Comparison of ENCODE assay signal across 10 cellular contexts in the genomic region with DNA sequence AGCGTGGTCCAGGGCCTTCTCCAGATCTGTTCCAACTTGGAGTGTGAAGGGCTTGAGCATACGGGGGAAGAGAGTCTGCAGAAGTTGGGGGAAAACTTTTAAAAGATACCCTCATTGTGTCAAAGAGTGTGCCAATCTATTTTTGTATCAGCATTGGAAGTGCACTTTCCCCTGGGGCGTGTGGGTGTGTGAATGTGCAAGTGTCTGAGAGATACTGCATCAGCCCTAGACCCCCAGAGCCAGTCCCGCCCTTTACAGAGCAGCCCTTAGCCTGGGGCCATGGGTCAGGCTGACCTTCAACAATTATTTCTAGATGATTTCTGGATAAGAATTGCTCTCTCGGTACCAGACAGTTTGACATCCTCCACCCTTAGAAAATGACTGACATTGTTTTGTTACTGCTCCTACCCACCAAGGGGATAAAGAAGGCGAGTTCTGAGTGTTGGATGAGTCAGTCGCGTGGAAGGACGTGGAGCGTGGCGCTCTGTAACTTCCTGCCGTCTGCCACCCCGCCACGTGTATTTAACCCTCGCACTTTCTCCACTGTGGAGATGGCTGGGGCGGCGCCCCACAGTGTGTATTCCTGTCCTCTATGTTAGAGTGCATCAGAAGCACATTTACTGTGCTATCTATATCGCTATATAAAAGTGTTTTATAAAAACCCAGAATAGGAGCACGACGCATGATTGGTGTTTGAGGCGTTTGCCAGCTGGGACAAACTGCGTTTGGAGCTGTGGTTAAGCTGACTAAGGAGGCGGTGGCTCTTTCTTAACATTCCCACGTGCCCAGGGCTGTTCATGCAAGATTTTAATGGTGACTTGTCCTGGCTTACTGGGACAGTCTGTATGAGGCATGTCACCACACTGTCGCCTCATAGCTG.
A peak's percentile ranks its signal among the peaks of the same experiment; 100 is the strongest.
DNase-seq lines count a peak whose midpoint lies in the region; ATAC-seq, FAIRE-seq and TF ChIP-seq lines count a peak whose summit lies in the region.
"Had no signal": no experiment of that assay in that cellular context is flagged by ENCODE, and none has a peak within 500 bp of the region (broad histone marks: within the 10 kb centered on the region; RNA-seq: fewer than 3 reads in every experiment).

No MANE protein-coding gene starts in this region.

- FAIRE-seq in bronchial epithelial cell (lab: Jason Lieb, UNC), result no peak
- FAIRE-seq: G401.6 had no signal

- no peaks in the 10 kb centered on the region for H3K27me3 Mint-ChIP-seq in naive B cell

- H3F3A ChIP-seq in Loucy (ENCODE audit: low read depth), result peaks cover 16% of the 10 kb centered on the region; the same call in 1 of the 2 replicates

- peaks cover 12 to 51% (median 24%) of the 10 kb centered on the region in 11 experiments; a peak in 17 of 22 replicates for H3K36me3 ChIP-seq in BLaER1 treated with 17β-estradiol and CSF1 and Interleukin-3, amounts not matched to agents 10 nM and 100 nM
- peaks cover 28% of the 10 kb centered on the region; the same call in 1 of the 2 replicates for H3K36me3 ChIP-seq in Loucy (ENCODE audit: insufficient read depth, low read length)
- no peaks in the 10 kb centered on the region for H3K36me3 ChIP-seq in bronchial epithelial cell (ENCODE audit: control insufficient read depth, insufficient read depth, low read length)

- no peak overlapping the region for H2AFZ ChIP-seq in Loucy (ENCODE audit: low read length)

- ATAC-seq in naive B cell (ENCODE audit: low read depth in 2 of 2), result peak in 1 of 2 donors; percentile 11
- ATAC-seq in GM21576 (IDR thresholded peaks at IDR 0.05; ENCODE audit: unreplicated experiment), result no peak
- no peak for ATAC-seq in HG03095 (IDR thresholded peaks at IDR 0.05; ENCODE audit: unreplicated experiment)

- peak overlapping the region; percentile 4 to 91 (median 76); a peak in 19 of 22 replicates for H3K9ac ChIP-seq in BLaER1 treated with 17β-estradiol and CSF1 and Interleukin-3, amounts not matched to agents 10 nM and 100 nM
- H3K9ac ChIP-seq in Loucy (ENCODE audit: low read depth, low read length, poor library complexity, severe bottlenecking), result peak overlapping the region; percentile 81

- H3K4me3 ChIP-seq in BLaER1 treated with 17β-estradiol and CSF1 and Interleukin-3, amounts not matched to agents 10 nM and 100 nM, result peak overlapping the region in 3 of 10 experiments; percentile 10 to 23 (median 20); a peak in 2 of 20 replicates
- H3K4me3 ChIP-seq in Loucy (ENCODE audit: low read length, poor library complexity, severe bottlenecking), result no peak overlapping the region
- H3K4me3 ChIP-seq in bronchial epithelial cell (ENCODE audit: low read depth, low read length), result no peak overlapping the region

- H3K27ac Mint-ChIP-seq in naive B cell, result peak overlapping the region in 5 of 6 donors; percentile 28 to 96 (median 76)

- no peaks in the 10 kb centered on the region for H3K79me2 ChIP-seq in Loucy (ENCODE audit: insufficient read depth, low read length)

- DNase-seq in bronchial epithelial cell (ENCODE audit: low read depth), result peak; percentile 20
- DNase-seq in naive B cell, result peak; percentile 12
- no peak for DNase-seq in GM10266 (ENCODE audit: extremely low spot score)
- no peak for DNase-seq in cerebellum (ENCODE audit: low spot score)
- DNase-seq: stimulated activated CD4-positive, alpha-beta T cell treated with anti-CD3 and anti-CD28 coated beads, Interleukin-2, amount 100 ng/mL, for 24 hours had no signal

- peaks cover 16 to 23% (median 22%) of the 10 kb centered on the region in 11 experiments; a peak in 21 of 22 replicates for H3K9me3 ChIP-seq in BLaER1 treated with 17β-estradiol and CSF1 and Interleukin-3, amounts not matched to agents 10 nM and 100 nM (replicated peaks in 1 of 11)
- H3K9me3 ChIP-seq in Loucy (ENCODE audit: insufficient read depth, low read depth, low read length), result no peaks in the 10 kb centered on the region

- H3K9me2 ChIP-seq in Loucy (replicated peaks; ENCODE audit: low read depth, low read length), result no peaks in the 10 kb centered on the region

- peak overlapping the region in 5 of 8 donors; percentile 22 to 71 (median 53) for H3K4me3 Mint-ChIP-seq in naive B cell

- H3K4me1 ChIP-seq in BLaER1 treated with 17β-estradiol and CSF1 and Interleukin-3, amounts not matched to agents 10 nM and 100 nM, result peaks cover 84 to 100% (median 99%) of the 10 kb centered on the region in 10 experiments
- H3K4me1 ChIP-seq in Loucy (ENCODE audit: insufficient read depth, low read length, poor library complexity, severe bottlenecking), result peaks cover 64% of the 10 kb centered on the region

- peak overlapping the region; percentile 36 to 99 (median 91) for H3K27ac ChIP-seq in BLaER1 treated with 17β-estradiol and CSF1 and Interleukin-3, amounts not matched to agents 10 nM and 100 nM

- peaks cover 31 to 40% (median 36%) of the 10 kb centered on the region in 3 donors for H3K4me1 Mint-ChIP-seq in naive B cell

- no peaks in the 10 kb centered on the region for H4K20me1 ChIP-seq in BLaER1 treated with 17β-estradiol and CSF1 and Interleukin-3, amounts not matched to agents 10 nM and 100 nM
- no peaks in the 10 kb centered on the region for H4K20me1 ChIP-seq in Loucy (ENCODE audit: insufficient read depth, low read length, poor library complexity, severe bottlenecking)

- no peaks in the 10 kb centered on the region for H3K9me3 Mint-ChIP-seq in naive B cell

- no peaks in the 10 kb centered on the region for H3K36me3 Mint-ChIP-seq in naive B cell

- no peaks in the 10 kb centered on the region for H3K27me3 ChIP-seq in BLaER1 treated with 17β-estradiol and CSF1 and Interleukin-3, amounts not matched to agents 10 nM and 100 nM
- H3K27me3 ChIP-seq in Loucy (ENCODE audit: insufficient read depth, low read length, poor library complexity, severe bottlenecking), result no peaks in the 10 kb centered on the region
- no peaks in the 10 kb centered on the region for H3K27me3 ChIP-seq in bronchial epithelial cell (ENCODE audit: control insufficient read depth, insufficient read depth, low read length)

- TF ChIP-seq CTCF in Loucy (conservative IDR thresholded peaks at IDR 0.05; ENCODE audit: low read length) (no peak), bronchial epithelial cell (IDR thresholded peaks at IDR 0.05; ENCODE audit: insufficient read depth, low read length, severe bottlenecking) (no peak), GM10266 (IDR thresholded peaks at IDR 0.05; ENCODE audit: control insufficient read depth, insufficient read depth, low read depth, missing control alignments) (no peak)

- H3K4me2 ChIP-seq in BLaER1 treated with 17β-estradiol and CSF1 and Interleukin-3, amounts not matched to agents 10 nM and 100 nM, result peak overlapping the region; percentile 80 to 97 (median 91)
- H3K4me2 ChIP-seq in Loucy (ENCODE audit: low read depth, low read length, poor library complexity, severe bottlenecking), result peak overlapping the region; percentile 88

Comparison
In these comparisons a context has a peak if more than half of its experiments do, and no peak if none do; other contexts are left out.
1. DNase-seq: peak in bronchial epithelial cell (single experiment) and naive B cell (single experiment); none in GM10266 (single experiment) and cerebellum (single experiment).